14 cellular contexts compared by ENCODE assay signal in genomic region chr5:43702815-43703214, GRCh38.
A peak's percentile ranks its signal among the peaks of the same experiment; 100 is the strongest.
DNase-seq lines count a peak whose midpoint lies in the region; ATAC-seq and TF ChIP-seq lines count a peak whose summit lies in the region.
"Had no signal": no experiment of that assay in that cellular context is flagged by ENCODE, and none has a peak within 500 bp of the region (broad histone marks: within the 10 kb centered on the region; RNA-seq: fewer than 3 reads in every experiment).

No MANE protein-coding gene starts in this region.

- no peaks in the 10 kb centered on the region for H3K79me2 ChIP-seq in mesendoderm (ENCODE audit: control insufficient read depth, insufficient read depth, low read length)
- H3K79me2 ChIP-seq: hepatocyte had no signal

- H3K4me2 ChIP-seq in mesendoderm (ENCODE audit: low read length): no peak overlapping the region
- H3K4me2 ChIP-seq: GM23338, hepatocyte had no signal

- intact Hi-C loops in uterus (cut with DNase I; ENCODE audit: low total_unique reads): no loop called here

- no peaks in the 10 kb centered on the region for H3K79me1 ChIP-seq in mesendoderm (ENCODE audit: low read length)

- H2BK5ac ChIP-seq in mesendoderm (ENCODE audit: low read length): no peak overlapping the region

- H3K56ac ChIP-seq in mesendoderm (ENCODE audit: low read length): no peak overlapping the region

- no peak for TF ChIP-seq POLR2A in uterus (IDR thresholded peaks at IDR 0.05)

- no peak overlapping the region for H2BK120ac ChIP-seq in mesendoderm (ENCODE audit: low read depth, low read length)

- H3K27ac ChIP-seq in mesendoderm (ENCODE audit: low read depth, low read length) (no peak overlapping the region), uterus (peak overlapping the region in 1 of 2 donors; percentile 13)
- H3K27ac ChIP-seq: hepatocyte had no signal

- no peak overlapping the region for H3K4ac ChIP-seq in mesendoderm (ENCODE audit: low read depth, low read length)

- H3K23ac ChIP-seq in mesendoderm (ENCODE audit: low read length): no peak overlapping the region

- H3K9me3 ChIP-seq in uterus: no peaks in the 10 kb centered on the region

- H3K4me1 ChIP-seq in mesendoderm (ENCODE audit: control insufficient read depth, low read depth, low read length) (no peaks in the 10 kb centered on the region), uterus (no peaks in the 10 kb centered on the region)

- H3K36me3 ChIP-seq in mesendoderm (ENCODE audit: control insufficient read depth, insufficient read depth, low read length): no peaks in the 10 kb centered on the region
- no peaks in the 10 kb centered on the region for H3K36me3 ChIP-seq in uterus

- no peak for ATAC-seq in HG02840 (IDR thresholded peaks at IDR 0.05; ENCODE audit: low FRiP score, unreplicated experiment)
- ATAC-seq: GM23338 had no signal

- H3K18ac ChIP-seq in mesendoderm (ENCODE audit: low read length): no peak overlapping the region

- no peak overlapping the region for H2BK15ac ChIP-seq in mesendoderm (replicated peaks; ENCODE audit: low read depth)

- no peak overlapping the region for H4K5ac ChIP-seq in mesendoderm (ENCODE audit: low read length)

- no CpG with 5 or more reads among the region's 3 CpGs for WGBS in mesendoderm (ENCODE audit: extremely low coverage, insufficient coverage, low lambda C conversion rate)

- TF ChIP-seq CTCF in uterus (IDR thresholded peaks at IDR 0.05): no peak

- H3K4me3 ChIP-seq in mesendoderm (ENCODE audit: low read length) (no peak overlapping the region), uterus (no peak overlapping the region)
- H3K4me3 ChIP-seq: GM23338, hepatocyte had no signal

- H3K27me3 ChIP-seq in mesendoderm (ENCODE audit: insufficient read depth, low read length, poor library complexity): no peaks in the 10 kb centered on the region
- no peaks in the 10 kb centered on the region for H3K27me3 ChIP-seq in uterus
- H3K27me3 ChIP-seq: hepatocyte had no signal

- H3K9ac ChIP-seq in mesendoderm (ENCODE audit: low read length): no peak overlapping the region

- H2AK5ac ChIP-seq in mesendoderm (ENCODE audit: low read length): no peak overlapping the region

- no peak overlapping the region for H4K8ac ChIP-seq in mesendoderm (ENCODE audit: low read depth, low read length)

- peak; percentile 96 for DNase-seq in DMS 273 (lab: John Stamatoyannopoulos, UW; ENCODE audit: unreplicated experiment)
- DNase-seq in NCI-H1105 (lab: John Stamatoyannopoulos, UW): peak; percentile 18
- DNase-seq in amniotic epithelial cell (ENCODE audit: low read depth): peak; percentile 51
- peak; percentile 59 for DNase-seq in mesendoderm
- no peak for DNase-seq in central memory CD4-positive, alpha-beta T cell
- DNase-seq in activated CD8-positive, alpha-beta memory T cell treated with anti-CD3 and anti-CD28 coated beads for 24 hours: no peak
- no peak for DNase-seq in uterus
- DNase-seq: activated CD8-positive, alpha-beta memory T cell treated with anti-CD3 and anti-CD28 coated beads, Interleukin-2, amount 50 U/mL, for 4 hours; effector CD4-positive, alpha-beta T cell; mesenchymal stem cell; NCI-H1436 treated with DMSO at 0.1 percent for 48 hours had no signal

Comparison
In these comparisons a context has a peak if more than half of its experiments do, and no peak if none do; other contexts are left out.
1. DNase-seq: peak in DMS 273 (single experiment), NCI-H1105 (single experiment), amniotic epithelial cell (single experiment) and mesendoderm (single experiment); none in central memory CD4-positive, alpha-beta T cell (single experiment), activated CD8-positive, alpha-beta memory T cell treated with anti-CD3 and anti-CD28 coated beads for 24 hours (single experiment) and uterus (0 of 2).